1 cellular context compared by ENCODE assay signal in genomic region chr10:85741626-85742300, GRCh38.
TF ChIP-seq lines count a peak whose summit lies in the region.

No MANE protein-coding gene starts in this region.

TF ChIP-seq in HepG2, 621 proteins besides CTCF, POLR2A, EP300 and RAD21 (continued from another document):
- TF ChIP-seq GRHL1 (CRISPR knock-in tag; conservative IDR thresholded peaks at IDR 0.05) (no peak), PATZ1 (CRISPR knock-in tag; IDR thresholded peaks at IDR 0.05) (no peak), ZNF558 (CRISPR knock-in tag; IDR thresholded peaks at IDR 0.05; ENCODE audit: borderline replicate concordance) (no peak), ZNF44 (CRISPR knock-in tag; IDR thresholded peaks at IDR 0.05) (no peak), ZNF180 (CRISPR knock-in tag; IDR thresholded peaks at IDR 0.05; ENCODE audit: borderline replicate concordance, low read depth) (no peak), ETV6 (CRISPR knock-in tag; conservative IDR thresholded peaks at IDR 0.05) (no peak), HMGXB4 (CRISPR knock-in tag; IDR thresholded peaks at IDR 0.05; ENCODE audit: borderline replicate concordance in 1 of 2, low read depth in 1 of 2) (no peak), ZNF746 (CRISPR knock-in tag; IDR thresholded peaks at IDR 0.05) (no peak), KLF11 (CRISPR knock-in tag; IDR thresholded peaks at IDR 0.05) (no peak), ZNF609 (CRISPR knock-in tag; IDR thresholded peaks at IDR 0.05; ENCODE audit: borderline replicate concordance) (no peak), ZNF766 (CRISPR knock-in tag; IDR thresholded peaks at IDR 0.05; ENCODE audit: borderline replicate concordance) (no peak), MIER3 (CRISPR knock-in tag; IDR thresholded peaks at IDR 0.05; ENCODE audit: borderline replicate concordance) (no peak)
